In the genomic region with DNA sequence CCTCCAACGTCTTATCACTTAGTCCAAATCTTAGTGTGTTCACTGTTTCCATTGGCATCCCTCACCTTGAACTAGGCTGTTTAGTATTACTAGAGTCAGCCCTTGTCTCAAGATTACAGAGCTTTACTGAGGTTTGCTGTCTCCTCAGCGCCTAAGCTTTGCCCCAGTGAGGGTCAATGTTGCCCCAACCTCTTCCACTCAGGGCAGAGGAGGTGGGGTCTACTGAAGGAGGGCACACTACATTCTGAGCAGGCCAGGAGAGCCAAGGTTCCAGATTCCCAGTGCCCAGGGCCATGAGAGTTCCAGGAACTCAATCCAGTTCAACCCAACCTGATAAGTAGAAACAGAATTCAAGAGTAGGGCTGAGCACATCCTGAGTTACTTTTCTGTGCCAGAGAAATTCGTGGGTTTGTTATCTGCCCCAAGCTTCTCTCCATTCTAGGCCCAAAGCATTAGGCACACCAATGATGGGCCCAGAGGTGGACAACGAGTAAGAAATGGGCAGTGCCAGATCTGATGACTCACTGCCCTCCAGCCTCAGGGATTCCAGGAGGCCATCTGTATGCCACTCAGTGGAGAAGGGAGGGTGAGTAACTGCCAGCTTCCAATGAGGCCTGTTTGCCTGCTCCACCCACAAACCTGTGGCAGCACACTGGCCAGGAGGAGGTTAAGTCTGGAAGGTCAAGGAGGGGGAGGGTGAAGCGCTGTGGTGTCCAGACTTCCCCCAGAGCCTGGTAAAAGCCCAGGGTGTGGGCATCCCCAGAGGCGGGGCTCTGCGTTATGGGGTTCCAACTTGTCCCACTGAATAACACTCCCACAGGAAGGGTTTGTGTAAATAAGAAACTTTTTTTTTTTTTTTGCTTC, we compare ENCODE assay signal across 9 cellular contexts. TPM values are rescaled to one million over a fixed set of nuclear protein-coding genes. Genes with fewer than 3 reads are reported as not detected.
DNase-seq lines count a peak whose midpoint lies in the region; ATAC-seq, FAIRE-seq and TF ChIP-seq lines count a peak whose summit lies in the region.
"Had no signal": no experiment of that assay in that cellular context is flagged by ENCODE, and none has a peak within 500 bp of the region (broad histone marks: within the 10 kb centered on the region; RNA-seq: fewer than 3 reads in every experiment).

No MANE protein-coding gene starts in this region.

- no peak overlapping the region for H2AFZ ChIP-seq in osteoblast (ENCODE audit: low read length)

- intact Hi-C loops in Calu3 (cut with micrococcal nuclease; ENCODE audit: unreplicated experiment) (no loop called here), esophagus squamous epithelium (cut with DNase I) (no loop called here)

- H3K79me2 ChIP-seq in osteoblast (ENCODE audit: insufficient read depth, low read length), result peaks cover 2% of the 10 kb centered on the region

- 20 to 36% methylated on average over 5 of the region's 7 CpGs for WGBS in esophagus squamous epithelium, 2 donors

- H3K27ac ChIP-seq in esophagus squamous epithelium, result peak overlapping the region; percentile 72 to 98 (median 82)
- peak overlapping the region; percentile 26 for H3K27ac ChIP-seq in osteoblast (ENCODE audit: low read depth, low read length)

- H3K36me3 Mint-ChIP-seq in Calu3 (ENCODE audit: insufficient read depth, unreplicated experiment), result peaks cover 65% of the 10 kb centered on the region
- H3K36me3 Mint-ChIP-seq: natural killer cell treated with Interleukin-12 subunit alpha and Interleukin-12 subunit beta and Interleukin-15 and Interleukin-18, amount 100 ng/mL, for 72 hours had no signal

- BruUV-seq in Calu3 (replicated peaks; lab: Mats Ljungman, UMichigan), result no TSS peak

- DNase-seq in Calu3 (peak; percentile 70), RCC 7860 (ENCODE audit: low spot score) (peak; percentile 93), esophagus squamous epithelium (lab: John Stamatoyannopoulos, UW) (no peak), osteoblast (ENCODE audit: insufficient read length, low spot score, missing footprints) (peak; percentile 100), 8988T (no peak), hippocampal formation (lab: John Stamatoyannopoulos, UW) (no peak), mesenteric fat pad (ENCODE audit: low spot score) (no peak)

- H3K9me3 ChIP-seq in esophagus squamous epithelium (no peaks in the 10 kb centered on the region), osteoblast (ENCODE audit: low read depth, low read length) (no peaks in the 10 kb centered on the region)

- H3K4me1 ChIP-seq in esophagus squamous epithelium, result peaks cover 44 to 62% (median 49%) of the 10 kb centered on the region in 3 donors
- H3K4me1 ChIP-seq in osteoblast (ENCODE audit: insufficient read depth, low read length), result peaks cover 15% of the 10 kb centered on the region

- no peaks in the 10 kb centered on the region for H3K9me3 Mint-ChIP-seq in Calu3 (ENCODE audit: low read depth, unreplicated experiment)
- H3K9me3 Mint-ChIP-seq: natural killer cell treated with Interleukin-12 subunit alpha and Interleukin-12 subunit beta and Interleukin-15 and Interleukin-18, amount 100 ng/mL, for 72 hours had no signal

- no peak overlapping the region for H3K4me2 ChIP-seq in osteoblast (ENCODE audit: insufficient read depth, low read length)

- TF ChIP-seq POLR2A in esophagus squamous epithelium (IDR thresholded peaks at IDR 0.05), result no peak

- no peaks in the 10 kb centered on the region for H3K27me3 Mint-ChIP-seq in Calu3 (ENCODE audit: unreplicated experiment)

- TF ChIP-seq CTCF in Calu3 (IDR thresholded peaks at IDR 0.05; ENCODE audit: unreplicated experiment) (no peak), esophagus squamous epithelium (IDR thresholded peaks at IDR 0.05) (no peak), osteoblast (IDR thresholded peaks at IDR 0.05; ENCODE audit: extremely low read depth, low read depth, low read length) (no peak)

- H3K27me3 ChIP-seq in esophagus squamous epithelium (peaks cover 0 to 5% (median 0%) of the 10 kb centered on the region in 4 donors), osteoblast (ENCODE audit: insufficient read depth, low read length) (no peaks in the 10 kb centered on the region)

- ATAC-seq in HG03097 (IDR thresholded peaks at IDR 0.05; ENCODE audit: low FRiP score, unreplicated experiment), result no peak
- ATAC-seq: natural killer cell treated with Interleukin-12 subunit alpha and Interleukin-12 subunit beta and Interleukin-15 and Interleukin-18, amount 100 ng/mL, for 72 hours had no signal

- CTCF ChIA-PET in Calu3 (lab: Charles Lee), result interaction anchor here (0.8 to 2.6 kb wide), 4 partner anchors 9 to 58 kb away, joined by 4 to 10 read pairs (median 5); partner anchors contain the start of genes PLEKHH3, RETREG3 and TUBG1

- no peak overlapping the region for H3K4me3 ChIP-seq in esophagus squamous epithelium
- H3K4me3 ChIP-seq in osteoblast (ENCODE audit: insufficient read depth, low read length), result no peak overlapping the region

- H4K20me1 ChIP-seq in osteoblast (ENCODE audit: insufficient read depth, low read length), result peaks cover 16% of the 10 kb centered on the region

- H3K36me3 ChIP-seq in esophagus squamous epithelium (peaks cover 25 to 97% (median 39%) of the 10 kb centered on the region in 3 donors), osteoblast (ENCODE audit: insufficient read depth, low read length) (peaks cover 65% of the 10 kb centered on the region)

- peaks cover 25% of the 10 kb centered on the region for H3K4me1 Mint-ChIP-seq in Calu3 (ENCODE audit: low read depth, unreplicated experiment)

- FAIRE-seq in RCC 7860 (lab: Jason Lieb, UNC), result peak; percentile 95

- no peak overlapping the region for H3K4me3 Mint-ChIP-seq in Calu3 (ENCODE audit: low read depth, unreplicated experiment)
- H3K4me3 Mint-ChIP-seq: natural killer cell treated with Interleukin-12 subunit alpha and Interleukin-12 subunit beta and Interleukin-15 and Interleukin-18, amount 100 ng/mL, for 72 hours had no signal

- peak overlapping the region; percentile 57 for H3K27ac Mint-ChIP-seq in Calu3 (ENCODE audit: unreplicated experiment)
- H3K27ac Mint-ChIP-seq: natural killer cell treated with Interleukin-12 subunit alpha and Interleukin-12 subunit beta and Interleukin-15 and Interleukin-18, amount 100 ng/mL, for 72 hours had no signal

RNA-seq across cellular contexts. Expression of gene TUBG2, which starts 8.2 kb away (rescaled TPM):
- 23.6 and 26.1 TPM in 2 replicates for total RNA-seq in Calu3 (2022)
- total RNA-seq in esophagus squamous epithelium, result 10 to 100 TPM in 1 of 4 donors, 1 to 10 TPM in 3; 7.1 to 14.5 (median 8.8) TPM
- 13.8 TPM in 2 replicates for total RNA-seq in osteoblast
- 17.6 TPM for total RNA-seq in mesenteric fat pad

RNA-seq across cellular contexts. Expression of gene PLEKHH3, which starts 9.5 kb away (rescaled TPM):
- total RNA-seq in Calu3 (2022) (35.2 and 45.0 TPM in 2 replicates), esophagus squamous epithelium (10 to 100 TPM; 41.0 to 55.8 (median 55.1) TPM), osteoblast (14.7 and 19.9 TPM in 2 replicates), mesenteric fat pad (16.8 TPM)

RNA-seq across cellular contexts. Expression of gene CCR10, which starts 14.3 kb away (rescaled TPM):
- total RNA-seq in Calu3 (2022) (0.33 and 0.42 TPM in 2 replicates), esophagus squamous epithelium (under 1 TPM in 1 of 4 donors, not detected in 3; 0.76 TPM), osteoblast (0.59 and 2.2 TPM in 2 replicates), mesenteric fat pad (1.2 TPM)
- total RNA-seq: natural killer cell treated with Interleukin-12 subunit alpha and Interleukin-12 subunit beta and Interleukin-15 and Interleukin-18, amount 100 ng/mL, for 72 hours had no signal

RNA-seq across cellular contexts. Expression of gene CNTNAP1, which starts 15.0 kb away (rescaled TPM):
- total RNA-seq in Calu3 (2022), result 1.2 and 1.3 TPM in 2 replicates
- under 1 TPM; 0.15 to 0.88 (median 0.43) TPM for total RNA-seq in esophagus squamous epithelium
- 18.6 and 19.2 TPM in 2 replicates for total RNA-seq in osteoblast
- total RNA-seq in mesenteric fat pad, result 3.7 TPM

RNA-seq across cellular contexts. Expression of gene TUBG1, which starts 57.8 kb away (rescaled TPM):
- total RNA-seq in Calu3 (2022) (130 and 133 TPM in 2 replicates), esophagus squamous epithelium (10 to 100 TPM; 22.3 to 61.9 (median 46.5) TPM), osteoblast (19.2 and 20.3 TPM in 2 replicates), mesenteric fat pad (45.2 TPM)

Comparison
In these comparisons a context has a peak if more than half of its experiments do, and no peak if none do; other contexts are left out.
1. DNase-seq: peak in Calu3 (single experiment), RCC 7860 (single experiment) and osteoblast (single experiment); none in esophagus squamous epithelium (single experiment), 8988T (single experiment), hippocampal formation (0 of 2) and mesenteric fat pad (single experiment).